ENCODE assay signal across 8 cellular contexts in the genomic region with DNA sequence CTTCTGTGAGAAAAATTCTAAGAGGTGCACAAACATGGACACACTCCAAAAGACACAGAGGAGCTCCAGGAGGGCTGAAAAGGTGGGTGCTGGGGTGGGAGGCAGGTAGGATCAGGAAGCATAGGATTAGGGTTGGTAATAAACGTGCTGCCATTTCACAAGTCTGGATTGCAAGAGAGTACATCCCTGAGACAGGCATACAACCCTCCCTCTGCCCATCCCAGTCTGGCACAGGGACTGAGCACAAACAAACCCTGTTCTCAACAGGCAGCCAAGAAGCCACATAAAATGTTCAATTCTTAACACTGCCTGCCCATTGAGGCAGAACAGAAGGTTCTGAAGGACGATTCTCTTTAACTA. TPM values are rescaled to one million over a fixed set of nuclear protein-coding genes. Genes with fewer than 3 reads are reported as not detected.
DNase-seq lines count a peak whose midpoint lies in the region; ATAC-seq and TF ChIP-seq lines count a peak whose summit lies in the region.

No MANE protein-coding gene starts in this region.

- H3K27ac ChIP-seq in duodenal mucosa (ENCODE audit: low read depth, low read length), result no peak overlapping the region
- H3K27ac ChIP-seq in skeletal muscle tissue (ENCODE audit: low read depth, low read length), result peak overlapping the region; percentile 71

- DNase-seq in AG20443 (ENCODE audit: low spot score) (peak; percentile 53), GM19240 (ENCODE audit: insufficient read length, low spot score) (no peak), GM10266 (ENCODE audit: extremely low spot score) (no peak)
- DNase-seq in Jurkat, Clone E6-1 (ENCODE audit: low read depth, low spot score), result no peak

- H3K36me3 ChIP-seq in duodenal mucosa (ENCODE audit: control insufficient read depth in 1 of 2, insufficient read depth in 2 of 2, low read length in 2 of 2), result no peaks in the 10 kb centered on the region
- no peaks in the 10 kb centered on the region for H3K36me3 ChIP-seq in skeletal muscle tissue (ENCODE audit: control insufficient read depth in 3 of 3, insufficient read depth in 3 of 3, low read length in 3 of 3)

- H3K4me1 ChIP-seq in duodenal mucosa (ENCODE audit: control insufficient read depth in 1 of 2, insufficient read depth in 2 of 2, low read length in 2 of 2), result peaks cover 16 to 20% of the 10 kb centered on the region in 2 donors
- H3K4me1 ChIP-seq in skeletal muscle tissue (ENCODE audit: control insufficient read depth in 3 of 3, insufficient read depth in 3 of 3, low read length in 3 of 3), result peaks cover 7 to 16% (median 14%) of the 10 kb centered on the region in 3 donors

- no peaks in the 10 kb centered on the region for H3K9me3 ChIP-seq in duodenal mucosa (ENCODE audit: control insufficient read depth in 1 of 2, low read length in 2 of 2)
- no peaks in the 10 kb centered on the region for H3K9me3 ChIP-seq in skeletal muscle tissue (ENCODE audit: control insufficient read depth in 3 of 3, low read length in 3 of 3)

- ATAC-seq in GM19438 (IDR thresholded peaks at IDR 0.05; ENCODE audit: low read depth, unreplicated experiment) (peak; percentile 32), HG03342 (IDR thresholded peaks at IDR 0.05; ENCODE audit: unreplicated experiment) (no peak)

- peak overlapping the region; percentile 33 to 51 for H3K9ac ChIP-seq in duodenal mucosa (ENCODE audit: low read depth in 1 of 2, low read length in 2 of 2)
- H3K9ac ChIP-seq in skeletal muscle tissue (ENCODE audit: low read depth in 1 of 3, low read length in 3 of 3), result no peak overlapping the region

- peak overlapping the region; percentile 17; the same call in 1 of the 2 replicates for H3K4me3 ChIP-seq in Jurkat, Clone E6-1 (ENCODE audit: low read length)
- H3K4me3 ChIP-seq in duodenal mucosa (ENCODE audit: low read depth in 1 of 2, low read length in 2 of 2), result no peak overlapping the region
- no peak overlapping the region for H3K4me3 ChIP-seq in skeletal muscle tissue (ENCODE audit: low read length in 3 of 3)

- H3K27me3 ChIP-seq in duodenal mucosa (ENCODE audit: control insufficient read depth in 1 of 2, insufficient read depth in 2 of 2, low read length in 2 of 2), result no peaks in the 10 kb centered on the region
- no peaks in the 10 kb centered on the region for H3K27me3 ChIP-seq in skeletal muscle tissue (ENCODE audit: control insufficient read depth in 3 of 3, insufficient read depth in 3 of 3, low read length in 3 of 3)

- TF ChIP-seq CTCF in GM10266 (IDR thresholded peaks at IDR 0.05; ENCODE audit: control insufficient read depth, insufficient read depth, low read depth, missing control alignments), result no peak

RNA-seq across cellular contexts. Expression of a gene that starts 18.5 kb away (rescaled TPM):
- 25.7 TPM for polyA plus RNA-seq in Jurkat, Clone E6-1 (2012; ENCODE audit: insufficient read depth, insufficient read length)
- 3.1 TPM for total RNA-seq in skeletal muscle tissue

Comparison
In these comparisons a context has a peak if more than half of its experiments do, and no peak if none do; other contexts are left out.
1. H3K9ac ChIP-seq: peak in duodenal mucosa (2 of 2); none in skeletal muscle tissue (0 of 3).